ENCODE assay signal across 27 cellular contexts in genomic region chr10:106635947-106636346, GRCh38.
"Had no signal": no experiment of that assay in that cellular context is flagged by ENCODE, and none has a peak within 500 bp of the region (broad histone marks: within the 10 kb centered on the region; RNA-seq: fewer than 3 reads in every experiment).

No MANE protein-coding gene starts in this region.

- H3K4me1 ChIP-seq: ascending aorta had no signal

- ATAC-seq: activated CD8-positive, alpha-beta T cell treated with anti-CD3 and anti-CD28 coated beads for 36 hours; activated naive CD8-positive, alpha-beta T cell treated with anti-CD3 and anti-CD28 coated beads, Interleukin-2, amount 50 U/mL, for 24 hours; T-helper 17 cell had no signal

- H3K36me3 ChIP-seq: ascending aorta, cardiac muscle cell had no signal

- H3K4me3 ChIP-seq: ascending aorta, cardiac muscle cell had no signal

- DNase-seq: activated B cell treated with CpG ODN at 0.5 μM for 24 hours; activated CD4-positive, alpha-beta memory T cell treated with anti-CD3 and anti-CD28 coated beads for 36 hours; activated CD4-positive, alpha-beta T cell treated with anti-CD3 and anti-CD28 coated beads for 4 hours; activated CD4-positive, alpha-beta T cell treated with anti-CD3 and anti-CD28 coated beads, Interleukin-2, amount 10 ng/mL, durations not matched to agents 24 days and 14 days; activated CD4-positive, alpha-beta T cell treated with anti-CD3 and anti-CD28 coated beads, Interleukin-2, amount 50 U/mL, for 1 hour; activated CD4-positive, alpha-beta T cell treated with anti-CD3 and anti-CD28 coated beads, Interleukin-2, amount 50 U/mL, for 4 hours; activated CD4-positive, CD25-positive, alpha-beta regulatory T cell treated with anti-CD3 and anti-CD28 coated beads, Interleukin-2, amount 50 U/mL, for 72 hours; activated CD8-positive, alpha-beta memory T cell treated with anti-CD3 and anti-CD28 coated beads, Interleukin-2, amount 50 U/mL, for 4 hours; activated CD8-positive, alpha-beta T cell treated with anti-CD3 and anti-CD28 coated beads for 36 hours; activated effector memory CD4-positive, alpha-beta T cell treated with Interleukin-2 at 50 U/mL for 16 hours; activated gamma-delta T cell; activated naive CD4-positive, alpha-beta T cell treated with anti-CD3 and anti-CD28 coated beads, Interleukin-2, amount 10 ng/mL, durations not matched to agents 7 days and 5 days; activated naive CD4-positive, alpha-beta T cell treated with Interleukin-2 at 50 U/mL for 16 hours; activated naive CD8-positive, alpha-beta T cell treated with anti-CD3 and anti-CD28 coated beads, Interleukin-2, amount 10 ng/mL, durations not matched to agents 7 days and 5 days; activated naive CD8-positive, alpha-beta T cell treated with anti-CD3 and anti-CD28 coated beads, Interleukin-2, amount 50 U/mL, for 24 hours; activated T-cell treated with anti-CD3 and anti-CD28 coated beads for 4 hours; activated T-cell treated with anti-CD3 and anti-CD28 coated beads, Interleukin-2, amount 50 U/mL, for 1 hour; activated T-cell treated with anti-CD3 and anti-CD28 coated beads, Interleukin-2, amount 50 U/mL, for 48 hours; amygdala; anterior cingulate cortex; caudate nucleus; cerebellar nuclear complex; T-helper 17 cell; T1000 had no signal

- H3K27me3 ChIP-seq: ascending aorta, cardiac muscle cell had no signal

- H3K27ac ChIP-seq: ascending aorta, cardiac muscle cell, VCaP had no signal

- H3K9me3 ChIP-seq: ascending aorta had no signal
